9 cellular contexts compared by ENCODE assay signal in genomic region chr2:218780851-218781690, GRCh38. TPM values are rescaled to one million over a fixed set of nuclear protein-coding genes. Genes with fewer than 3 reads are reported as not detected.
A peak's percentile ranks its signal among the peaks of the same experiment; 100 is the strongest.
DNase-seq lines count a peak whose midpoint lies in the region; ATAC-seq and TF ChIP-seq lines count a peak whose summit lies in the region.
"Had no signal": no experiment of that assay in that cellular context is flagged by ENCODE, and none has a peak within 500 bp of the region (broad histone marks: within the 10 kb centered on the region; RNA-seq: fewer than 3 reads in every experiment).

No MANE protein-coding gene starts in this region.

- no peak for TF ChIP-seq EP300 in sigmoid colon (IDR thresholded peaks at IDR 0.05)

- intact Hi-C loops in sigmoid colon (cut with DNase I): loop anchor here (2.0 to 5.0 kb wide), 2 partner anchors 26 to 69 kb away; partner anchors contain the start of gene TTLL4

- no peak for TF ChIP-seq CTCF in sigmoid colon (IDR thresholded peaks at IDR 0.05)

- peak; percentile 39 for DNase-seq in H7
- peak; percentile 24 for DNase-seq in adipocyte (ENCODE audit: low read depth)
- no peak for DNase-seq in sigmoid colon
- DNase-seq in activated T-cell treated with anti-CD3 and anti-CD28 coated beads for 4 hours: no peak
- DNase-seq in OCI-M1 (lab: John Stamatoyannopoulos, UW): no peak

- peaks cover 14% of the 10 kb centered on the region for H3K9me3 ChIP-seq in adipocyte (ENCODE audit: control insufficient read depth, low read length)
- H3K9me3 ChIP-seq in iPS-18a (ENCODE audit: control insufficient read depth, low read depth, low read length): peaks cover 2% of the 10 kb centered on the region
- peaks cover 0 to 4% (median 0%) of the 10 kb centered on the region in 4 donors for H3K9me3 ChIP-seq in sigmoid colon

- 19 to 39% methylated on average over 15 of the region's 15 CpGs for WGBS in sigmoid colon, 2 donors

- no peak for ATAC-seq in HG02973 (IDR thresholded peaks at IDR 0.05; ENCODE audit: unreplicated experiment)
- ATAC-seq in HG02610 (IDR thresholded peaks at IDR 0.05; ENCODE audit: unreplicated experiment): no peak

- TF ChIP-seq POLR2A in sigmoid colon (IDR thresholded peaks at IDR 0.05): no peak

- H3K4me3 ChIP-seq in H7 (ENCODE audit: insufficient read depth, low read depth, low read length): peak overlapping the region; percentile 73
- H3K4me3 ChIP-seq in adipocyte (ENCODE audit: low read length): peak overlapping the region; percentile 90
- H3K4me3 ChIP-seq in iPS-18a (ENCODE audit: low read length): peak overlapping the region; percentile 69
- H3K4me3 ChIP-seq in sigmoid colon: peak overlapping the region; percentile 62 to 79 (median 72)

- H3K9ac ChIP-seq in adipocyte (ENCODE audit: low read length) (peak overlapping the region; percentile 89), iPS-18a (ENCODE audit: low read length) (peak overlapping the region; percentile 57)

- H3K27ac ChIP-seq in iPS-18a (ENCODE audit: low read length) (no peak overlapping the region), sigmoid colon (peak overlapping the region; percentile 79 to 84 (median 82))

- H3K27me3 ChIP-seq in H7 (ENCODE audit: control insufficient read depth, insufficient read depth, low read length) (peaks cover 17% of the 10 kb centered on the region), adipocyte (replicated peaks; ENCODE audit: control insufficient read depth, insufficient read depth, low read length) (no peaks in the 10 kb centered on the region), iPS-18a (ENCODE audit: control insufficient read depth, insufficient read depth, low read length) (peaks cover 45% of the 10 kb centered on the region), sigmoid colon (no peaks in the 10 kb centered on the region)

- H3K36me3 ChIP-seq in H7 (replicated peaks; ENCODE audit: control insufficient read depth, insufficient read depth, low read length) (no peaks in the 10 kb centered on the region), adipocyte (ENCODE audit: control insufficient read depth, insufficient read depth, low read length, severe bottlenecking) (no peaks in the 10 kb centered on the region), iPS-18a (ENCODE audit: control insufficient read depth, low read depth, low read length) (no peaks in the 10 kb centered on the region), sigmoid colon (no peaks in the 10 kb centered on the region)

- peaks cover 18% of the 10 kb centered on the region for H3K4me1 ChIP-seq in adipocyte (ENCODE audit: control insufficient read depth, insufficient read depth, low read length)
- H3K4me1 ChIP-seq in iPS-18a (ENCODE audit: control insufficient read depth, low read depth, low read length): peaks cover 6% of the 10 kb centered on the region
- peaks cover 0 to 27% (median 16%) of the 10 kb centered on the region in 4 donors for H3K4me1 ChIP-seq in sigmoid colon

RNA-seq across cellular contexts. Expression of gene CYP27A1, which starts 0.9 kb away (rescaled TPM):
- total RNA-seq in H7 (2014; rRNA removed; shearing (Covaris generic)): 14.3 and 15.4 TPM in 2 replicates
- total RNA-seq in sigmoid colon: 10 to 100 TPM; 21.9 to 30.1 (median 25.7) TPM
- 10 to 100 TPM; 13.5 to 17.4 (median 14.6) TPM for polyA plus RNA-seq in sigmoid colon
- total RNA-seq: activated CD8-positive, alpha-beta memory T cell treated with anti-CD3 and anti-CD28 coated beads for 36 hours had no signal

RNA-seq across cellular contexts. Expression of gene PRKAG3, which starts 50.5 kb away (rescaled TPM):
- total RNA-seq in H7 (2014; rRNA removed; shearing (Covaris generic)): not detected in 2 replicates
- total RNA-seq in sigmoid colon: not detected
- polyA plus RNA-seq in sigmoid colon: not detected
- total RNA-seq: activated CD8-positive, alpha-beta memory T cell treated with anti-CD3 and anti-CD28 coated beads for 36 hours had no signal

Comparison
In these comparisons a context has a peak if more than half of its experiments do, and no peak if none do; other contexts are left out.
1. DNase-seq: peak in H7 (single experiment) and adipocyte (single experiment); none in sigmoid colon (single experiment), activated T-cell treated with anti-CD3 and anti-CD28 coated beads for 4 hours (single experiment) and OCI-M1 (single experiment).
2. Peak in every context shown above with its lines, with median percentiles within 50 percentile points of each other: H3K4me3 ChIP-seq.